In genomic region chr14:54682578-54682977, GRCh38 we compare ENCODE assay signal across 24 cellular contexts.
DNase-seq lines count a peak whose midpoint lies in the region; ATAC-seq, FAIRE-seq and TF ChIP-seq lines count a peak whose summit lies in the region.
"Had no signal": no experiment of that assay in that cellular context is flagged by ENCODE, and none has a peak within 500 bp of the region (broad histone marks: within the 10 kb centered on the region; RNA-seq: fewer than 3 reads in every experiment).

No MANE protein-coding gene starts in this region.

- 88 to 98% (median 95%) methylated on average over 3 of the region's 3 CpGs for WGBS in psoas muscle, 3 donors

- DNase-seq in HTR-8/SVneo (ENCODE audit: insufficient read length, low spot score) (no peak), ascending aorta (ENCODE audit: low spot score in 2 of 2) (no peak), epithelial cell of prostate (ENCODE audit: low read depth, low spot score) (no peak), psoas muscle (no peak), NCI-H2107 treated with DMSO at 0.1 percent for 48 hours (lab: John Stamatoyannopoulos, UW; ENCODE audit: unreplicated experiment) (no peak)
- DNase-seq: activated CD4-positive, alpha-beta T cell treated with anti-CD3 and anti-CD28 coated beads, Interleukin-2, amount 50 U/mL, for 1 hour; DMS79 treated with DMSO at 0.1 percent for 48 hours; effector memory CD8-positive, alpha-beta T cell; glutamatergic neuron; natural killer cell; NCI-H1105 treated with DMSO at 0.1 percent for 48 hours; NCI-H2081; stimulated activated CD4-positive, alpha-beta T cell treated with anti-CD3 and anti-CD28 coated beads, Interleukin-12 subunit alpha, Interleukin-12 subunit beta, amount 100 ng/mL, for 4 hours; stimulated activated CD4-positive, alpha-beta T cell treated with anti-CD3 and anti-CD28 coated beads, Interleukin-4, amount 100 ng/mL, for 24 hours; stimulated activated naive CD8-positive, alpha-beta T cell treated with anti-CD3 and anti-CD28 coated beads, Interleukin-15, Interleukin-2, amounts not matched to agents 100 U/mL and 50 U/mL, for 24 hours; tibial artery had no signal

- TF ChIP-seq CTCF in ascending aorta (IDR thresholded peaks at IDR 0.05) (no peak), psoas muscle (IDR thresholded peaks at IDR 0.05) (no peak)

- FAIRE-seq in HTR-8/SVneo (lab: Jason Lieb, UNC), result peak; percentile 72
- FAIRE-seq: colon, HepG2 had no signal

- no peaks in the 10 kb centered on the region for H3K36me3 ChIP-seq in ascending aorta
- H3K36me3 ChIP-seq in psoas muscle (ENCODE audit: insufficient read depth in 1 of 2, low read depth in 1 of 2), result no peaks in the 10 kb centered on the region
- H3K36me3 ChIP-seq: tibial artery had no signal

- no peak overlapping the region for H3K4me3 ChIP-seq in ascending aorta
- no peak overlapping the region for H3K4me3 ChIP-seq in psoas muscle
- H3K4me3 ChIP-seq: tibial artery had no signal

- H3K27me3 ChIP-seq in ascending aorta (no peaks in the 10 kb centered on the region), psoas muscle (ENCODE audit: insufficient read depth in 3 of 3, low read length in 2 of 3) (no peaks in the 10 kb centered on the region)
- H3K27me3 ChIP-seq: tibial artery had no signal

- peaks cover 9 to 88% of the 10 kb centered on the region in 2 donors for H3K4me1 ChIP-seq in ascending aorta
- peaks cover 43% of the 10 kb centered on the region for H3K4me1 ChIP-seq in psoas muscle

- intact Hi-C loops in ascending aorta (cut with DNase I), result no loop called here
- intact Hi-C loops in psoas muscle (cut with DNase I), result no loop called here

- H3K9me3 ChIP-seq in ascending aorta (no peaks in the 10 kb centered on the region), psoas muscle (no peaks in the 10 kb centered on the region)
- H3K9me3 ChIP-seq: tibial artery had no signal

- H3K27ac ChIP-seq in ascending aorta (peak overlapping the region; percentile 96 to 97), epithelial cell of prostate (peak overlapping the region; percentile 75), psoas muscle (peak overlapping the region; percentile 48)
- H3K27ac ChIP-seq: C4-2B, HL-60, VCaP had no signal

- no peak for ATAC-seq in psoas muscle
- ATAC-seq in GM18498 (IDR thresholded peaks at IDR 0.05; ENCODE audit: unreplicated experiment), result no peak
- no peak for ATAC-seq in activated CD4-positive, CD25-positive, alpha-beta regulatory T cell treated with anti-CD3 and anti-CD28 coated beads, Interleukin-2, amount 50 U/mL, for 24 hours
- no peak for ATAC-seq in GM21723 (IDR thresholded peaks at IDR 0.05; ENCODE audit: unreplicated experiment)
- ATAC-seq: effector memory CD8-positive, alpha-beta T cell; HepG2; natural killer cell; stimulated activated naive CD8-positive, alpha-beta T cell treated with anti-CD3 and anti-CD28 coated beads, Interleukin-15, Interleukin-2, amounts not matched to agents 100 U/mL and 50 U/mL, for 24 hours had no signal
